Comparison of ENCODE assay signal across 17 cellular contexts in the genomic region with DNA sequence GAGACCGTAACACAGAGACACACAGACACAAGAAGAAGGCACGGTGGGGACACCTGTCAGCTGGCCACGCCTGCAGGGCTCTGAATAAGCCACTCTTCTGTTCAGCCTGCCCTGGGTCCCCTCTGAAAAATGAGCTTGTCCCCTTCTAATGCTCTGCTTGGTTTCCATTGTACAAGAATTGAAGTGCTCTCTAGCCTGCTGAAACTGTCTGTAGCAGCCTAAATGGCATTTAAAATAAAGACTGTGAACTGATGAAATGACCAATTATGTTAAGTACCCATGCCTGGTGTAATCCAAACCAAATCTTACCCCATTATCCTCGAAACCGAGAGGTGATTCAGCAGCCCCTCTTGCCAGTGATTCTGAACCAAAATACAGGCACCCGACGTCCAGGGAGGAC.
DNase-seq lines count a peak whose midpoint lies in the region; TF ChIP-seq lines count a peak whose summit lies in the region.
"Had no signal": no experiment of that assay in that cellular context is flagged by ENCODE, and none has a peak within 500 bp of the region (broad histone marks: within the 10 kb centered on the region; RNA-seq: fewer than 3 reads in every experiment).

No MANE protein-coding gene starts in this region.

- no peak overlapping the region for H3K9ac ChIP-seq in OCI-LY3 (ENCODE audit: low read length)

- H3K36me3 Mint-ChIP-seq in glutamatergic neuron (ENCODE audit: unreplicated experiment), result no peaks in the 10 kb centered on the region

- no peak overlapping the region for H3K4me3 Mint-ChIP-seq in glutamatergic neuron (ENCODE audit: unreplicated experiment)
- H3K4me3 Mint-ChIP-seq: CD14-positive monocyte had no signal

- no peak for TF ChIP-seq CTCF in OCI-LY3 (IDR thresholded peaks at IDR 0.05; ENCODE audit: low read depth, low read length)
- TF ChIP-seq CTCF in glutamatergic neuron (IDR thresholded peaks at IDR 0.05; ENCODE audit: partially characterized antibody, unreplicated experiment), result no peak

- peak overlapping the region; percentile 77 for H3K27ac ChIP-seq in OCI-LY3 (ENCODE audit: low read length)
- H3K27ac ChIP-seq: 22Rv1, colonic mucosa, heart right ventricle, sigmoid colon, transverse colon had no signal

- peaks cover 4% of the 10 kb centered on the region for H3K27me3 Mint-ChIP-seq in glutamatergic neuron (ENCODE audit: unreplicated experiment)

- no peaks in the 10 kb centered on the region for H3K9me3 ChIP-seq in OCI-LY3 (ENCODE audit: insufficient read depth, low read length)
- H3K9me3 ChIP-seq: colonic mucosa, heart right ventricle, sigmoid colon, transverse colon had no signal

- H3K79me2 ChIP-seq in OCI-LY3 (ENCODE audit: low read length), result peaks cover 13% of the 10 kb centered on the region; the same call in 1 of the 2 replicates

- peak; percentile 9 for DNase-seq in NK-92 treated with Interleukin-12 subunit alpha and Interleukin-12 subunit beta, amount 100 ng/mL, for 24 hours (lab: John Stamatoyannopoulos, UW)
- DNase-seq in NK-92 (lab: John Stamatoyannopoulos, UW; ENCODE audit: unreplicated experiment), result no peak
- peak; percentile 87 for DNase-seq in NCI-H1436 (lab: John Stamatoyannopoulos, UW)
- no peak for DNase-seq in glutamatergic neuron
- no peak for DNase-seq in NCI-H2196 (lab: John Stamatoyannopoulos, UW; ENCODE audit: unreplicated experiment)
- DNase-seq in COLO829 (ENCODE audit: low spot score), result no peak
- DNase-seq in NCI-H146 treated with DMSO at 0.1 percent for 48 hours (lab: John Stamatoyannopoulos, UW; ENCODE audit: unreplicated experiment), result no peak
- DNase-seq: activated effector memory CD4-positive, alpha-beta T cell treated with Interleukin-2 at 50 U/mL for 16 hours; colonic mucosa; heart right ventricle; NCI-H1694 treated with DMSO at 0.1 percent for 48 hours; sigmoid colon; stimulated activated CD4-positive, alpha-beta T cell treated with anti-CD3 and anti-CD28 coated beads, Interleukin-2, amount 100 ng/mL, for 24 hours; transverse colon had no signal

- H3K4me1 Mint-ChIP-seq in glutamatergic neuron (ENCODE audit: low read depth, unreplicated experiment), result peaks cover 26% of the 10 kb centered on the region

- no peaks in the 10 kb centered on the region for H3K27me3 ChIP-seq in OCI-LY3 (ENCODE audit: low read depth, low read length)
- H3K27me3 ChIP-seq: colonic mucosa, heart right ventricle, sigmoid colon, transverse colon had no signal

- H3K4me1 ChIP-seq in OCI-LY3 (ENCODE audit: low read length), result peaks cover 43% of the 10 kb centered on the region
- H3K4me1 ChIP-seq: colonic mucosa, transverse colon had no signal

- H4K20me1 ChIP-seq in OCI-LY3 (ENCODE audit: insufficient read depth, low read length), result no peaks in the 10 kb centered on the region

- H3K9me3 Mint-ChIP-seq in glutamatergic neuron (ENCODE audit: unreplicated experiment), result peaks cover 5% of the 10 kb centered on the region
- H3K9me3 Mint-ChIP-seq: CD14-positive monocyte had no signal

- peak overlapping the region; percentile 45 for H3K27ac Mint-ChIP-seq in glutamatergic neuron (ENCODE audit: unreplicated experiment)

- H3K4me3 ChIP-seq in OCI-LY3 (ENCODE audit: low read length), result no peak overlapping the region
- H3K4me3 ChIP-seq: colonic mucosa, heart right ventricle, sigmoid colon, transverse colon had no signal

- H3K36me3 ChIP-seq in OCI-LY3 (replicated peaks; ENCODE audit: low read depth, low read length), result no peaks in the 10 kb centered on the region
- H3K36me3 ChIP-seq: colonic mucosa had no signal

- no peak overlapping the region; the same call in 1 of the 2 replicates for H3K4me2 ChIP-seq in OCI-LY3 (ENCODE audit: low read length)

- no peak overlapping the region for H2AFZ ChIP-seq in OCI-LY3 (ENCODE audit: low read depth, low read length)

Comparison
In these comparisons a context has a peak if more than half of its experiments do, and no peak if none do; other contexts are left out.
1. DNase-seq: peak in NK-92 treated with Interleukin-12 subunit alpha and Interleukin-12 subunit beta, amount 100 ng/mL, for 24 hours (single experiment) and NCI-H1436 (single experiment); none in NK-92 (single experiment), glutamatergic neuron (single experiment), NCI-H2196 (single experiment), COLO829 (single experiment) and NCI-H146 treated with DMSO at 0.1 percent for 48 hours (single experiment).